ENCODE assay signal across 9 cellular contexts in genomic region chr1:159944623-159945455, GRCh38. TPM values are rescaled to one million over a fixed set of nuclear protein-coding genes. Genes with fewer than 3 reads are reported as not detected.
DNase-seq lines count a peak whose midpoint lies in the region; ATAC-seq and TF ChIP-seq lines count a peak whose summit lies in the region.
"Had no signal": no experiment of that assay in that cellular context is flagged by ENCODE, and none has a peak within 500 bp of the region (broad histone marks: within the 10 kb centered on the region; RNA-seq: fewer than 3 reads in every experiment).

No MANE protein-coding gene starts in this region.

- H2AFZ ChIP-seq in smooth muscle cell (ENCODE audit: low read depth), result peak overlapping the region; percentile 48

- H3K4me3 ChIP-seq in iPS-11a (ENCODE audit: low read depth, low read length) (peak overlapping the region; percentile 73), smooth muscle cell (peak overlapping the region; percentile 58), aorta (ENCODE audit: low read length in 2 of 2) (no peak overlapping the region)

- H4K20me1 ChIP-seq in smooth muscle cell (ENCODE audit: low read depth), result no peaks in the 10 kb centered on the region

- H3K4me3 Mint-ChIP-seq in WTC11, result peak overlapping the region; percentile 89

- H3K4me1 Mint-ChIP-seq in WTC11, result peaks cover 43% of the 10 kb centered on the region

- no peaks in the 10 kb centered on the region; the same call in 1 of the 2 replicates for H3K27me3 Mint-ChIP-seq in WTC11 (ENCODE audit: low read depth)

- H3K36me3 ChIP-seq in smooth muscle cell (ENCODE audit: low read depth), result no peaks in the 10 kb centered on the region
- H3K36me3 ChIP-seq in aorta (ENCODE audit: control insufficient read depth in 1 of 2, insufficient read depth in 2 of 2, low read length in 1 of 2), result no peaks in the 10 kb centered on the region

- H3K27ac ChIP-seq in smooth muscle cell (ENCODE audit: low read depth) (no peak overlapping the region), aorta (ENCODE audit: low read depth in 1 of 2, low read length in 2 of 2) (no peak overlapping the region)

- CTCF ChIA-PET in WTC11 (lab: Charles Lee), result interaction anchor here (1.0 to 5.8 kb wide), 13 partner anchors 14 to 146 kb away, joined by 3 to 100 read pairs (median 4); partner anchors contain the start of gene TAGLN2

- peak; percentile 54 for DNase-seq in NCI-H748 (lab: John Stamatoyannopoulos, UW; ENCODE audit: unreplicated experiment)
- DNase-seq in NCI-H748 treated with DMSO at 0.1 percent for 48 hours (lab: John Stamatoyannopoulos, UW), result no peak
- DNase-seq in WTC11 (ENCODE audit: low spot score), result no peak
- no peak for DNase-seq in smooth muscle cell (lab: John Stamatoyannopoulos, UW; ENCODE audit: unreplicated experiment)
- no peak for DNase-seq in aorta
- DNase-seq in NCI-H146 treated with DMSO at 0.1 percent for 48 hours (lab: John Stamatoyannopoulos, UW; ENCODE audit: unreplicated experiment), result no peak
- no peak for DNase-seq in effector CD4-positive, alpha-beta T cell

- TF ChIP-seq CTCF in WTC11 (IDR thresholded peaks at IDR 0.05) (no peak), smooth muscle cell (IDR thresholded peaks at IDR 0.05; ENCODE audit: borderline replicate concordance, insufficient read depth, poor library complexity, severe bottlenecking) (no peak)

- peaks cover 34% of the 10 kb centered on the region for H3K4me1 ChIP-seq in smooth muscle cell (ENCODE audit: low read depth)
- no peaks in the 10 kb centered on the region for H3K4me1 ChIP-seq in aorta (ENCODE audit: control insufficient read depth in 1 of 2, insufficient read depth in 2 of 2, low read length in 2 of 2)

- no peak overlapping the region for H3K9ac ChIP-seq in smooth muscle cell (ENCODE audit: low read depth)

- H3K4me2 ChIP-seq in smooth muscle cell, result peak overlapping the region; percentile 90

- 22% methylated on average over 10 of the region's 11 CpGs for WGBS in smooth muscle cell (ENCODE audit: low lambda C conversion rate)
- WGBS in aorta, 2 donors, result 25 to 28% methylated on average over 11 of the region's 11 CpGs

- no peaks in the 10 kb centered on the region for H3K79me2 ChIP-seq in smooth muscle cell (ENCODE audit: low read depth)

- 0 out of 2 replicates have a peak, but pooled peaks cover under 1% of the 10 kb centered on the region for H3K36me3 Mint-ChIP-seq in WTC11

- H3K9me3 Mint-ChIP-seq in WTC11, result no peaks in the 10 kb centered on the region

- H3K9me3 ChIP-seq in smooth muscle cell (replicated peaks; ENCODE audit: low read depth) (no peaks in the 10 kb centered on the region), aorta (ENCODE audit: control insufficient read depth, low read length) (no peaks in the 10 kb centered on the region)

- H3K27me3 ChIP-seq in smooth muscle cell (ENCODE audit: low read depth) (peaks cover 6% of the 10 kb centered on the region), aorta (ENCODE audit: control insufficient read depth in 1 of 2, insufficient read depth in 2 of 2, low read length in 1 of 2) (no peaks in the 10 kb centered on the region)

- no peaks in the 10 kb centered on the region for H3F3A ChIP-seq in smooth muscle cell (ENCODE audit: low read depth)

- POLR2A ChIA-PET in WTC11 (lab: Charles Lee), result interaction anchor here (0.7 to 2.9 kb wide), 4 partner anchors 8 to 1942 kb away, joined by 3 to 7 read pairs (median 4); partner anchors contain the start of gene SLAMF9

- peak overlapping the region; percentile 59; the same call in 1 of the 2 replicates for H3K27ac Mint-ChIP-seq in WTC11

- ATAC-seq in WTC11, result no peak; the same call in 1 of the 2 replicates
- ATAC-seq in aorta (ENCODE audit: low FRiP score), result no peak

- intact Hi-C loops in aorta (cut with DNase I), result loop anchor here (2.0 to 5.0 kb wide), 3 partner anchors 56 to 148 kb away; no protein-coding TSS in a partner anchor

TF ChIP-seq in WTC11, 78 proteins besides CTCF, POLR2A, EP300 and RAD21:
- TF ChIP-seq ELF4 (CRISPR knock-in tag; IDR thresholded peaks at IDR 0.05; ENCODE audit: low read depth) (no peak), HMGA2 (CRISPR knock-in tag; IDR thresholded peaks at IDR 0.05) (no peak), JAZF1 (CRISPR knock-in tag; IDR thresholded peaks at IDR 0.05) (no peak), ZNF423 (CRISPR knock-in tag; IDR thresholded peaks at IDR 0.05) (no peak), NR3C1 (CRISPR knock-in tag; conservative IDR thresholded peaks at IDR 0.05; ENCODE audit: low read depth) (no peak), CREB1 (CRISPR knock-in tag; IDR thresholded peaks at IDR 0.05) (no peak), NFYB (CRISPR knock-in tag; conservative IDR thresholded peaks at IDR 0.05; ENCODE audit: low read depth) (no peak), ZNF317 (CRISPR knock-in tag; IDR thresholded peaks at IDR 0.05; ENCODE audit: borderline replicate concordance, low read depth) (no peak), ZMAT4 (CRISPR knock-in tag; IDR thresholded peaks at IDR 0.05) (no peak), E2F5 (CRISPR knock-in tag; IDR thresholded peaks at IDR 0.05) (no peak), TEAD4 (CRISPR knock-in tag; IDR thresholded peaks at IDR 0.05) (no peak), MAX (CRISPR knock-in tag; IDR thresholded peaks at IDR 0.05) (no peak), ZNF532 (CRISPR knock-in tag; IDR thresholded peaks at IDR 0.05; ENCODE audit: borderline replicate concordance) (no peak), PRRX2 (CRISPR knock-in tag; IDR thresholded peaks at IDR 0.05) (no peak)
- TF ChIP-seq, protein P1, sequence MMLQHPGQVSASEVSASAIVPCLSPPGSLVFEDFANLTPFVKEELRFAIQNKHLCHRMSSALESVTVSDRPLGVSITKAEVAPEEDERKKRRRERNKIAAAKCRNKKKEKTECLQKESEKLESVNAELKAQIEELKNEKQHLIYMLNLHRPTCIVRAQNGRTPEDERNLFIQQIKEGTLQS (CRISPR knock-in tag; conservative IDR thresholded peaks at IDR 0.05), result no peak

RNA-seq across cellular contexts. Expression of gene IGSF9, which starts 0.6 kb away (rescaled TPM):
- total RNA-seq in WTC11 (2021) (16.4 to 19.4 TPM (median 18.8 TPM) in 3 replicates), smooth muscle cell (0.49 and 0.99 TPM in 2 replicates), aorta (under 1 TPM in 1 of 2 donors, not detected in 1; 0.30 TPM)
- polyA plus RNA-seq in smooth muscle cell (2.1 and 6.6 TPM in 2 replicates), aorta (1 to 10 TPM in 1 of 2 donors, under 1 TPM in 1; 0.05 to 1.0 TPM)

RNA-seq across cellular contexts. Expression of gene SLAMF9, which starts 9.2 kb away (rescaled TPM):
- total RNA-seq in WTC11 (2021), result not detected in 3 replicates
- total RNA-seq in smooth muscle cell, result 1.3 TPM in 1 of 2 replicates, not detected in the other
- polyA plus RNA-seq in smooth muscle cell, result 1.8 and 2.1 TPM in 2 replicates
- total RNA-seq in aorta, result not detected
- polyA plus RNA-seq in aorta, result not detected
- total RNA-seq: activated CD8-positive, alpha-beta memory T cell treated with anti-CD3 and anti-CD28 coated beads for 36 hours had no signal

RNA-seq across cellular contexts. Expression of gene TAGLN2, which starts 19.5 kb away (rescaled TPM):
- total RNA-seq in WTC11 (2021) (66.9 to 75.3 TPM (median 73.3 TPM) in 3 replicates), smooth muscle cell (390 and 408 TPM in 2 replicates), aorta (100 to 1,000 TPM; 316 to 350 TPM)
- polyA plus RNA-seq in smooth muscle cell (1,005 and 1,171 TPM in 2 replicates), aorta (100 to 1,000 TPM; 349 to 383 TPM)

RNA-seq across cellular contexts. Expression of gene CFAP45, which starts 44.9 kb away (rescaled TPM):
- total RNA-seq in WTC11 (2021), result 0.27 to 0.48 TPM (median 0.48 TPM) in 3 replicates
- total RNA-seq in smooth muscle cell, result 1.1 and 1.3 TPM in 2 replicates
- polyA plus RNA-seq in smooth muscle cell, result 1.2 and 1.9 TPM in 2 replicates
- 1 to 10 TPM; 2.5 to 2.7 TPM for total RNA-seq in aorta
- polyA plus RNA-seq in aorta, result 1 to 10 TPM in 1 of 2 donors, not detected in 1; 2.7 TPM

Comparison
In these comparisons a context has a peak if more than half of its experiments do, and no peak if none do; other contexts are left out.
1. H3K4me3 ChIP-seq: peak in iPS-11a (single experiment) and smooth muscle cell (single experiment); none in aorta (0 of 2).